1 cellular context compared by ENCODE assay signal in the genomic region with DNA sequence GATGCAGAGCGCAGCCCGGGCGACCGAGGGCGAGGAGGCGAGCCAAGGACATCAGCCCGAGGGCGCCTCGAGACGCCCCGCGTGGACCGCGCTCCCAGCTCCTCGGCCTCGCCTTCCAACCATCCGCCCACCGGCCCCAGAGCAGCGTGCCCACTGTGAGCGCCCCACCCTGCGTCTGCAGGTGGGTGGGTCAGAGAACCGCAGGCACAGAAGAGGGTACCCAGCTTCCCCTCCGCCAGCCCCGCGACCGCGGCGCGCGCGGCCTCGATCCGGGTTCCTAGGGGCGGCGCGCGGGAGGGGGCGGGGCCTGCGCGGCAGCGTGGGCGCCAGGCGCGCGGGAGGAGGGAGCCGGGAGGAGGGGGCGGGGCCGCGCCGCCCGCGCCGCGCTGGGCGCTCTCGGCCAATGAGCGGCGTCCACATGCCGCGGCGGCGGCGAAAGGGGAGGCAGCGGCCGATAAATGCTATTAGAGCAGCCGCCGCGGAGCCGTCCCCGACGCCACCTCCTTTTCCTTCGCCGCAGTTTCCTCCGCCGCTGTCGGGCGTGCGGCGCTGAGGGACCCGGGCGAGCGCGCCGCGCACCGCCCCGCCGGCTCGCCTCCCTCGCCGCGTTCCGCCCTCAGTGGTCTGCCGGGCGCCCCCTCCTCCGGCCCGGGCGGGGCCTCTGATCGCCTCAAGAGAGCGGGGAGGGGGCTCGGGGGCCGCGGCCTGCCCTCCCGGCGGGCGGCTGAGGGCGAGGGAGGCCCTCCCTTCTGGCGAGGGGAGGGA.
TF ChIP-seq lines count a peak whose summit lies in the region.

A gene (plus strand): TSS at position 464 of the 765 bp plus-strand sequence. CDS start 543 bp downstream, outside the sequence.

TF ChIP-seq in neural cell, 6 proteins besides CTCF, POLR2A, EP300 and RAD21:
- no peak for TF ChIP-seq SMC3 (conservative IDR thresholded peaks at IDR 0.05; ENCODE audit: poor library complexity)
- peak; percentile 80 for TF ChIP-seq MXI1 (conservative IDR thresholded peaks at IDR 0.05; ENCODE audit: poor library complexity, severe bottlenecking)
- TF ChIP-seq EZH2 (IDR thresholded peaks at IDR 0.05; ENCODE audit: borderline replicate concordance, insufficient read depth, low read length, poor library complexity, severe bottlenecking), result no peak
- TF ChIP-seq POLR2AphosphoS5 (IDR thresholded peaks at IDR 0.05), result peak; percentile 90
- TF ChIP-seq TAF1 (IDR thresholded peaks at IDR 0.05; ENCODE audit: low read depth), result peak; percentile 52
- TF ChIP-seq, protein P1, sequence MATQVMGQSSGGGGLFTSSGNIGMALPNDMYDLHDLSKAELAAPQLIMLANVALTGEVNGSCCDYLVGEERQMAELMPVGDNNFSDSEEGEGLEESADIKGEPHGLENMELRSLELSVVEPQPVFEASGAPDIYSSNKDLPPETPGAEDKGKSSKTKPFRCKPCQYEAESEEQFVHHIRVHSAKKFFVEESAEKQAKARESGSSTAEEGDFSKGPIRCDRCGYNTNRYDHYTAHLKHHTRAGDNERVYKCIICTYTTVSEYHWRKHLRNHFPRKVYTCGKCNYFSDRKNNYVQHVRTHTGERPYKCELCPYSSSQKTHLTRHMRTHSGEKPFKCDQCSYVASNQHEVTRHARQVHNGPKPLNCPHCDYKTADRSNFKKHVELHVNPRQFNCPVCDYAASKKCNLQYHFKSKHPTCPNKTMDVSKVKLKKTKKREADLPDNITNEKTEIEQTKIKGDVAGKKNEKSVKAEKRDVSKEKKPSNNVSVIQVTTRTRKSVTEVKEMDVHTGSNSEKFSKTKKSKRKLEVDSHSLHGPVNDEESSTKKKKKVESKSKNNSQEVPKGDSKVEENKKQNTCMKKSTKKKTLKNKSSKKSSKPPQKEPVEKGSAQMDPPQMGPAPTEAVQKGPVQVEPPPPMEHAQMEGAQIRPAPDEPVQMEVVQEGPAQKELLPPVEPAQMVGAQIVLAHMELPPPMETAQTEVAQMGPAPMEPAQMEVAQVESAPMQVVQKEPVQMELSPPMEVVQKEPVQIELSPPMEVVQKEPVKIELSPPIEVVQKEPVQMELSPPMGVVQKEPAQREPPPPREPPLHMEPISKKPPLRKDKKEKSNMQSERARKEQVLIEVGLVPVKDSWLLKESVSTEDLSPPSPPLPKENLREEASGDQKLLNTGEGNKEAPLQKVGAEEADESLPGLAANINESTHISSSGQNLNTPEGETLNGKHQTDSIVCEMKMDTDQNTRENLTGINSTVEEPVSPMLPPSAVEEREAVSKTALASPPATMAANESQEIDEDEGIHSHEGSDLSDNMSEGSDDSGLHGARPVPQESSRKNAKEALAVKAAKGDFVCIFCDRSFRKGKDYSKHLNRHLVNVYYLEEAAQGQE (IDR thresholded peaks at IDR 0.05; ENCODE audit: borderline replicate concordance), result peak; percentile 56
